In the genomic region with DNA sequence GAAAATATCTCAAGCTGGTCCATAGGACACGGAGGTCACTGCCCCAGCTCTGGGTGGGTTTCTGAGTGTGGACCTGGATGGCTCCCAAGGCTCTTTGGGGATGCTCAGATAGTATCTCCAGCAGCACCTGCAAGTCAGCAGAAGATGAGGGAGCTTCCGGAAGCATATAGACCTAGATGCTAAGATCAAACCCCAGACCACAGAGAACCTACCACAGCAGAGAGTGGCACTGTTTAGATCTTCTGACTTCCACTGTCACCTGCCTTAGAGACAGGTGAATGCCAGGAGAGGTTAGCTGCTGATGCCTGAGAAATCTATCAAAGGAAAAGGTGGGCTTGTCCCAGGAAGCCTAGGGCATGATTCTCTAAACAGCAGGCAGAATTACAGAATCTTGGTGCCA, we compare ENCODE assay signal across 14 cellular contexts.
DNase-seq lines count a peak whose midpoint lies in the region; ATAC-seq and TF ChIP-seq lines count a peak whose summit lies in the region.
"Had no signal": no experiment of that assay in that cellular context is flagged by ENCODE, and none has a peak within 500 bp of the region (broad histone marks: within the 10 kb centered on the region; RNA-seq: fewer than 3 reads in every experiment).

No MANE protein-coding gene starts in this region.

- peaks cover 4% of the 10 kb centered on the region for H3K36me3 Mint-ChIP-seq in activated CD4-positive, alpha-beta T cell treated with anti-CD3 and anti-CD28 coated beads, Interleukin-2, amount 10 ng/mL, durations not matched to agents 24 days and 14 days (ENCODE audit: low read depth)
- no peaks in the 10 kb centered on the region for H3K36me3 Mint-ChIP-seq in activated T-helper 17 cell treated with anti-CD3 and anti-CD28 coated beads, Interleukin-2, amount 50 U/mL, for 72 hours (ENCODE audit: low read depth)

- H3K36me3 ChIP-seq in thymus (ENCODE audit: control insufficient read depth, insufficient read depth): no peaks in the 10 kb centered on the region
- H3K36me3 ChIP-seq: HAP-1 had no signal

- ATAC-seq in stimulated activated naive CD8-positive, alpha-beta T cell treated with anti-CD3 and anti-CD28 coated beads, Interleukin-15, amount 100 ng/mL, for 72 hours: peak; percentile 80
- ATAC-seq in stimulated activated naive CD8-positive, alpha-beta T cell treated with anti-CD3 and anti-CD28 coated beads, Interleukin-15, Interleukin-2, amounts not matched to agents 100 U/mL and 50 U/mL, for 24 hours: no peak
- peak; percentile 69 for ATAC-seq in activated T-helper 17 cell treated with anti-CD3 and anti-CD28 coated beads, Interleukin-2, amount 50 U/mL, for 72 hours (replicated peaks)

- peaks cover 38% of the 10 kb centered on the region for H3K4me1 Mint-ChIP-seq in activated CD4-positive, alpha-beta T cell treated with anti-CD3 and anti-CD28 coated beads, Interleukin-2, amount 10 ng/mL, durations not matched to agents 24 days and 14 days
- H3K4me1 Mint-ChIP-seq in stimulated activated naive CD8-positive, alpha-beta T cell treated with anti-CD3 and anti-CD28 coated beads, Interleukin-15, amount 100 ng/mL, for 72 hours: peaks cover 41% of the 10 kb centered on the region
- H3K4me1 Mint-ChIP-seq in activated T-helper 17 cell treated with anti-CD3 and anti-CD28 coated beads, Interleukin-2, amount 50 U/mL, for 72 hours: peaks cover 17% of the 10 kb centered on the region

- peak; percentile 79 for DNase-seq in activated CD4-positive, alpha-beta T cell treated with anti-CD3 and anti-CD28 coated beads, Interleukin-2, amount 10 ng/mL, durations not matched to agents 24 days and 14 days
- DNase-seq in activated CD4-positive, alpha-beta T cell treated with anti-CD3 and anti-CD28 coated beads for 1 hour: no peak
- DNase-seq in stimulated activated naive CD8-positive, alpha-beta T cell treated with anti-CD3 and anti-CD28 coated beads, Interleukin-15, amount 100 ng/mL, for 72 hours: no peak
- DNase-seq in stimulated activated naive CD8-positive, alpha-beta T cell treated with anti-CD3 and anti-CD28 coated beads, Interleukin-15, Interleukin-2, amounts not matched to agents 100 U/mL and 50 U/mL, for 24 hours: no peak
- no peak for DNase-seq in RWPE1 (ENCODE audit: low spot score)
- no peak for DNase-seq in pons (ENCODE audit: low spot score)
- DNase-seq: COR-L47, Kasumi-1, NCI-H1930, NCI-H510A had no signal

- intact Hi-C loops in activated CD4-positive, alpha-beta T cell treated with anti-CD3 and anti-CD28 coated beads, Interleukin-2, amount 10 ng/mL, durations not matched to agents 24 days and 14 days (cut with micrococcal nuclease): no loop called here

- 17% methylated on average over 2 of the region's 2 CpGs for WGBS in thymus

- no peak overlapping the region for H3K27ac Mint-ChIP-seq in activated CD4-positive, alpha-beta T cell treated with anti-CD3 and anti-CD28 coated beads, Interleukin-2, amount 10 ng/mL, durations not matched to agents 24 days and 14 days
- no peak overlapping the region for H3K27ac Mint-ChIP-seq in stimulated activated naive CD8-positive, alpha-beta T cell treated with anti-CD3 and anti-CD28 coated beads, Interleukin-15, amount 100 ng/mL, for 72 hours
- H3K27ac Mint-ChIP-seq in activated T-helper 17 cell treated with anti-CD3 and anti-CD28 coated beads, Interleukin-2, amount 50 U/mL, for 72 hours: peak overlapping the region; percentile 13

- H3K9me3 ChIP-seq in thymus (ENCODE audit: control insufficient read depth): no peaks in the 10 kb centered on the region
- H3K9me3 ChIP-seq: HAP-1 had no signal

- POLR2A ChIA-PET in RWPE1 (lab: Yijun Ruan, JAX; ENCODE audit: low non-redundant PET): no interaction called here

- peaks cover 52% of the 10 kb centered on the region for H3K4me1 ChIP-seq in thymus (ENCODE audit: control insufficient read depth, insufficient read depth, low read length)

- no peak for TF ChIP-seq CTCF in RWPE1 (conservative IDR thresholded peaks at IDR 0.05; ENCODE audit: low read depth)

- no peak overlapping the region for H3K4me3 Mint-ChIP-seq in activated CD4-positive, alpha-beta T cell treated with anti-CD3 and anti-CD28 coated beads, Interleukin-2, amount 10 ng/mL, durations not matched to agents 24 days and 14 days
- no peak overlapping the region for H3K4me3 Mint-ChIP-seq in stimulated activated naive CD8-positive, alpha-beta T cell treated with anti-CD3 and anti-CD28 coated beads, Interleukin-15, amount 100 ng/mL, for 72 hours
- H3K4me3 Mint-ChIP-seq in activated T-helper 17 cell treated with anti-CD3 and anti-CD28 coated beads, Interleukin-2, amount 50 U/mL, for 72 hours: no peak overlapping the region

- H3K4me3 ChIP-seq in thymus (ENCODE audit: low read length): no peak overlapping the region
- H3K4me3 ChIP-seq: HAP-1 had no signal

- CTCF ChIA-PET in RWPE1 (lab: Yijun Ruan, JAX): no interaction called here

- H3K27ac ChIP-seq in thymus (ENCODE audit: low read depth) (peak overlapping the region; percentile 75), RWPE1 (no peak overlapping the region)
- H3K27ac ChIP-seq: 22Rv1 had no signal

- H3K9me3 Mint-ChIP-seq in activated CD4-positive, alpha-beta T cell treated with anti-CD3 and anti-CD28 coated beads, Interleukin-2, amount 10 ng/mL, durations not matched to agents 24 days and 14 days: peaks cover 16% of the 10 kb centered on the region
- peaks cover 8 to 13% of the 10 kb centered on the region in 2 donors for H3K9me3 Mint-ChIP-seq in stimulated activated naive CD8-positive, alpha-beta T cell treated with anti-CD3 and anti-CD28 coated beads, Interleukin-15, amount 100 ng/mL, for 72 hours
- no peaks in the 10 kb centered on the region for H3K9me3 Mint-ChIP-seq in activated T-helper 17 cell treated with anti-CD3 and anti-CD28 coated beads, Interleukin-2, amount 50 U/mL, for 72 hours

- no peaks in the 10 kb centered on the region for H3K27me3 ChIP-seq in thymus (ENCODE audit: control insufficient read depth, insufficient read depth)

- H3K27me3 Mint-ChIP-seq in activated CD4-positive, alpha-beta T cell treated with anti-CD3 and anti-CD28 coated beads, Interleukin-2, amount 10 ng/mL, durations not matched to agents 24 days and 14 days: no peaks in the 10 kb centered on the region
- no peaks in the 10 kb centered on the region for H3K27me3 Mint-ChIP-seq in stimulated activated naive CD8-positive, alpha-beta T cell treated with anti-CD3 and anti-CD28 coated beads, Interleukin-15, amount 100 ng/mL, for 72 hours
- H3K27me3 Mint-ChIP-seq in activated T-helper 17 cell treated with anti-CD3 and anti-CD28 coated beads, Interleukin-2, amount 50 U/mL, for 72 hours: no peaks in the 10 kb centered on the region
